In genomic region chr4:99885063-99885664, GRCh38 we compare ENCODE assay signal across 8 cellular contexts. TPM values are rescaled to one million over a fixed set of nuclear protein-coding genes. Genes with fewer than 3 reads are reported as not detected.
DNase-seq lines count a peak whose midpoint lies in the region; ATAC-seq and TF ChIP-seq lines count a peak whose summit lies in the region.

No MANE protein-coding gene starts in this region.

- DNase-seq in AG04449 (ENCODE audit: low read depth, low spot score) (no peak), ELR (ENCODE audit: low read depth) (peak; percentile 46), WERI-Rb-1 (peak; percentile 23), immature natural killer cell (peak; percentile 11 to 26 (median 14)), HuH-7 (ENCODE audit: low spot score) (no peak), NCI-H128 (lab: John Stamatoyannopoulos, UW; ENCODE audit: unreplicated experiment) (no peak)

- POLR2A ChIA-PET in AG04449 (lab: Yijun Ruan, JAX), result no interaction called here

- H3K9me3 ChIP-seq in WERI-Rb-1 (ENCODE audit: severe bottlenecking), result no peaks in the 10 kb centered on the region

- peaks cover 42% of the 10 kb centered on the region for H3K36me3 ChIP-seq in WERI-Rb-1

- peaks cover 0 to 2% (median 0%) of the 10 kb centered on the region in 3 donors for H3K27me3 Mint-ChIP-seq in immature natural killer cell (ENCODE audit: low read depth in 3 of 3)

- H3K27ac ChIP-seq in WERI-Rb-1, result peak overlapping the region; percentile 61

- H3K27me3 ChIP-seq in WERI-Rb-1 (ENCODE audit: insufficient read depth, low read depth, severe bottlenecking), result no peaks in the 10 kb centered on the region

- H3K4me1 Mint-ChIP-seq in immature natural killer cell, result peaks cover under 1 to 10% of the 10 kb centered on the region in 2 donors

- no peak overlapping the region for H3K4me3 Mint-ChIP-seq in immature natural killer cell

- CTCF ChIA-PET in AG04449 (lab: Yijun Ruan, JAX), result interaction anchor here (0.6 to 1.4 kb wide), 7 partner anchors 9 to 337 kb away, joined by 3 to 5 read pairs (median 3); partner anchors contain the start of gene LAMTOR3

- peak; percentile 39 for TF ChIP-seq CTCF in AG04449 (IDR thresholded peaks at IDR 0.05; ENCODE audit: insufficient read depth, low read length, missing control alignments)
- peak; percentile 65 for TF ChIP-seq CTCF in LNCAP (IDR thresholded peaks at IDR 0.05)
- TF ChIP-seq CTCF in WERI-Rb-1 (IDR thresholded peaks at IDR 0.05; ENCODE audit: low read depth, low read length), result peak; percentile 47; the same call in 1 of the 2 replicates

- H3K9me3 Mint-ChIP-seq in immature natural killer cell, result no peaks in the 10 kb centered on the region

- H3K4me3 ChIP-seq in AG04449 (ENCODE audit: low read depth, low read length) (no peak overlapping the region), WERI-Rb-1 (ENCODE audit: low read depth, low read length) (no peak overlapping the region)

- ATAC-seq in GM21619 (IDR thresholded peaks at IDR 0.05; ENCODE audit: unreplicated experiment), result no peak

- H3K27ac Mint-ChIP-seq in immature natural killer cell, result no peak overlapping the region

- peaks cover 5 to 25% (median 15%) of the 10 kb centered on the region in 3 donors for H3K36me3 Mint-ChIP-seq in immature natural killer cell

RNA-seq across cellular contexts. Expression of gene LAMTOR3, which starts 9.1 kb away (rescaled TPM):
- polyA plus RNA-seq in immature natural killer cell, result 10 to 100 TPM; 29.9 to 67.2 (median 47.3) TPM

Comparison
In these comparisons a context has a peak if more than half of its experiments do, and no peak if none do; other contexts are left out.
1. DNase-seq: peak in ELR (single experiment), WERI-Rb-1 (single experiment) and immature natural killer cell (3 of 3); none in AG04449 (single experiment), HuH-7 (single experiment) and NCI-H128 (single experiment).
2. Peak in every context shown above with its lines, with median percentiles within 50 percentile points of each other: CTCF ChIP-seq.